8 cellular contexts compared by ENCODE assay signal in genomic region chr10:97869091-97870042, GRCh38. TPM values are rescaled to one million over a fixed set of nuclear protein-coding genes. Genes with fewer than 3 reads are reported as not detected.
DNase-seq lines count a peak whose midpoint lies in the region; ATAC-seq and TF ChIP-seq lines count a peak whose summit lies in the region.

No MANE protein-coding gene starts in this region.

- peak overlapping the region; percentile 83 for H3K4me2 ChIP-seq in BLaER1

- no peaks in the 10 kb centered on the region for H4K20me1 ChIP-seq in BLaER1

- peak; percentile 64 to 76 for TF ChIP-seq CTCF in left lung (IDR thresholded peaks at IDR 0.05)

- ATAC-seq in HG03432 (IDR thresholded peaks at IDR 0.05; ENCODE audit: unreplicated experiment) (peak; percentile 98), left lung (peak; percentile 99)

- intact Hi-C loops in left lung (cut with DNase I), result no loop called here

- 0 out of 2 replicates have a peak overlapping the region, but pooled peaks have one; percentile 21 for H3K9ac ChIP-seq in BLaER1

- H3K4me3 ChIP-seq in BLaER1, result no peak overlapping the region
- H3K4me3 ChIP-seq in left lung, result no peak overlapping the region

- H3K27me3 ChIP-seq in BLaER1 (no peaks in the 10 kb centered on the region), left lung (peaks cover 0 to 31% of the 10 kb centered on the region in 2 donors)

- no peaks in the 10 kb centered on the region for H3K36me3 ChIP-seq in BLaER1
- no peaks in the 10 kb centered on the region for H3K36me3 ChIP-seq in left lung

- DNase-seq in GM19240 (ENCODE audit: insufficient read length, low spot score) (peak; percentile 68), NCI-H510A (lab: John Stamatoyannopoulos, UW) (peak; percentile 91), cerebellum (ENCODE audit: low spot score) (peak; percentile 96), left lung (peak; percentile 88 to 89)
- DNase-seq in activated CD4-positive, alpha-beta T cell treated with anti-CD3 and anti-CD28 coated beads for 4 hours, result peak; percentile 75 to 77
- peak; percentile 70 to 74 for DNase-seq in stimulated activated CD4-positive, alpha-beta T cell treated with anti-CD3 and anti-CD28 coated beads, Interleukin-4, amount 100 ng/mL, for 48 hours (ENCODE audit: low read depth in 2 of 2)

- H3K27ac ChIP-seq in BLaER1 (peak overlapping the region; percentile 45), left lung (no peak overlapping the region)

- H3K4me1 ChIP-seq in BLaER1 (peaks cover 22% of the 10 kb centered on the region), left lung (peaks cover 6 to 10% of the 10 kb centered on the region in 2 donors)

- H3K9me3 ChIP-seq in BLaER1, result no peaks in the 10 kb centered on the region
- H3K9me3 ChIP-seq in left lung, result no peaks in the 10 kb centered on the region

RNA-seq across cellular contexts. Expression of gene GOLGA7B, which starts 19.7 kb away (rescaled TPM):
- total RNA-seq in cerebellum (10.2 TPM), left lung (1 to 10 TPM in 1 of 2 donors, under 1 TPM in 1; 0.68 to 1.9 TPM)
